Comparison of ENCODE assay signal across 1 cellular context in the genomic region with DNA sequence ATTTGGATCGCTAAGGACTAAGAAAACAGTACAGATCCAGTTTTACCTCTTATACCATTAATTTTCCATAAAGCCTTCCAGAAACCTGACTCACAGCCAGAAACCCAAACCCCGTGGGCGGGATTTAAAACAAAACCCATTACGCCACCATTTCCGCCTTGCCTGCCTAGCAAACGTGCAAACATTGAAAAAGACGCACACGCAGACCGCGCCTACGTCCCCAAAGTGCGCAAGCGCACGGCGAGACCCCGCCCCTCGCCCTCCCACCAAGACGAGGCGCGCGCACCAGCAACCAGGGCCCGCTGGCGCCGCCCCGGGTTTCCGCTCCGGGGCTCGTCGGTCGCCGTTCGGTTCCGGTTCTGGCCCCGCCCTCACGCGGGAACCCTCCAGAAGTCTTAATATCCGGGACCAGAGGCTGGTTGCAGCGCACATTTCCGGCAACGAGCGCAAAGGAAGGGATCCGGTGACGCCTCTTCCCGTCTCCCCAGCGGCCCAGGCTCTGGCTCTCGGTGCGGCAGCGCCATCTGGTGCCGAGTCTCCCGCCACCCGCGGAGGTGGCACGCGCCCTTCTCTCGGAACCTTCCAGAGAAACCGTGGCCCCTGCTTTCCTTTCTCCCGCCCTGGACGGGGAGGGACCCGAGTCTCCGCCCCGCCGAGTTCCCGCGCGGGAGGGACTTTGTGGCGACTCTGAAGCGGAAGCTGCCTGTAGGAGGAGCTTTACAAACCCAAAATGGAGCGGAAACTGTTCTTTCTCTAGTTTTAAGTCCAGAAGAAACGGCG.
TF ChIP-seq lines count a peak whose summit lies in the region.

No MANE protein-coding gene starts in this region.

TF ChIP-seq in K562, 482 proteins besides CTCF, POLR2A, EP300 and RAD21 (continued from another document and continues in another):
- TF ChIP-seq, protein P1, sequence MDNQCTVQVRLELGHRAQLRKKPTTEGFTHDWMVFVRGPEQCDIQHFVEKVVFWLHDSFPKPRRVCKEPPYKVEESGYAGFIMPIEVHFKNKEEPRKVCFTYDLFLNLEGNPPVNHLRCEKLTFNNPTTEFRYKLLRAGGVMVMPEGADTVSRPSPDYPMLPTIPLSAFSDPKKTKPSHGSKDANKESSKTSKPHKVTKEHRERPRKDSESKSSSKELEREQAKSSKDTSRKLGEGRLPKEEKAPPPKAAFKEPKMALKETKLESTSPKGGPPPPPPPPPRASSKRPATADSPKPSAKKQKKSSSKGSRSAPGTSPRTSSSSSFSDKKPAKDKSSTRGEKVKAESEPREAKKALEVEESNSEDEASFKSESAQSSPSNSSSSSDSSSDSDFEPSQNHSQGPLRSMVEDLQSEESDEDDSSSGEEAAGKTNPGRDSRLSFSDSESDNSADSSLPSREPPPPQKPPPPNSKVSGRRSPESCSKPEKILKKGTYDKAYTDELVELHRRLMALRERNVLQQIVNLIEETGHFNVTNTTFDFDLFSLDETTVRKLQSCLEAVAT (IDR thresholded peaks at IDR 0.05), result no peak
- TF ChIP-seq RUNX1 (IDR thresholded peaks at IDR 0.05; ENCODE audit: low read depth), result no peak
- TF ChIP-seq CHD1 (IDR thresholded peaks at IDR 0.05; ENCODE audit: low read length), result no peak
- TF ChIP-seq BRCA1 (IDR thresholded peaks at IDR 0.05), result no peak
- no peak for TF ChIP-seq BRCA1 (CRISPR knock-in tag; IDR thresholded peaks at IDR 0.05)
- TF ChIP-seq, protein P2, sequence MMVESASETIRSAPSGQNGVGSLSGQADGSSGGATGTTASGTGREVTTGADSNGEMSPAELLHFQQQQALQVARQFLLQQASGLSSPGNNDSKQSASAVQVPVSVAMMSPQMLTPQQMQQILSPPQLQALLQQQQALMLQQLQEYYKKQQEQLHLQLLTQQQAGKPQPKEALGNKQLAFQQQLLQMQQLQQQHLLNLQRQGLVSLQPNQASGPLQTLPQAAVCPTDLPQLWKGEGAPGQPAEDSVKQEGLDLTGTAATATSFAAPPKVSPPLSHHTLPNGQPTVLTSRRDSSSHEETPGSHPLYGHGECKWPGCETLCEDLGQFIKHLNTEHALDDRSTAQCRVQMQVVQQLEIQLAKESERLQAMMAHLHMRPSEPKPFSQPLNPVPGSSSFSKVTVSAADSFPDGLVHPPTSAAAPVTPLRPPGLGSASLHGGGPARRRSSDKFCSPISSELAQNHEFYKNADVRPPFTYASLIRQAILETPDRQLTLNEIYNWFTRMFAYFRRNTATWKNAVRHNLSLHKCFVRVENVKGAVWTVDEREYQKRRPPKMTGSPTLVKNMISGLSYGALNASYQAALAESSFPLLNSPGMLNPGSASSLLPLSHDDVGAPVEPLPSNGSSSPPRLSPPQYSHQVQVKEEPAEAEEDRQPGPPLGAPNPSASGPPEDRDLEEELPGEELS (CRISPR knock-in tag; IDR thresholded peaks at IDR 0.05; ENCODE audit: borderline replicate concordance), result peak; percentile 97
- no peak for TF ChIP-seq BMI1 (IDR thresholded peaks at IDR 0.05; ENCODE audit: low read length)
- TF ChIP-seq RBM34 (IDR thresholded peaks at IDR 0.05; ENCODE audit: borderline replicate concordance, insufficient read depth, low read length), result no peak
- peak in 1 of 2 experiments; percentile 37; a peak in 1 of 4 replicates for TF ChIP-seq KDM4B (IDR thresholded peaks at IDR 0.05; ENCODE audit: borderline replicate concordance in 2 of 2, low read depth in 1 of 2)
- no peak for TF ChIP-seq HMG20B (CRISPR knock-in tag; IDR thresholded peaks at IDR 0.05)
- no peak for TF ChIP-seq NCOA6 (IDR thresholded peaks at IDR 0.05)
- TF ChIP-seq, protein P3, sequence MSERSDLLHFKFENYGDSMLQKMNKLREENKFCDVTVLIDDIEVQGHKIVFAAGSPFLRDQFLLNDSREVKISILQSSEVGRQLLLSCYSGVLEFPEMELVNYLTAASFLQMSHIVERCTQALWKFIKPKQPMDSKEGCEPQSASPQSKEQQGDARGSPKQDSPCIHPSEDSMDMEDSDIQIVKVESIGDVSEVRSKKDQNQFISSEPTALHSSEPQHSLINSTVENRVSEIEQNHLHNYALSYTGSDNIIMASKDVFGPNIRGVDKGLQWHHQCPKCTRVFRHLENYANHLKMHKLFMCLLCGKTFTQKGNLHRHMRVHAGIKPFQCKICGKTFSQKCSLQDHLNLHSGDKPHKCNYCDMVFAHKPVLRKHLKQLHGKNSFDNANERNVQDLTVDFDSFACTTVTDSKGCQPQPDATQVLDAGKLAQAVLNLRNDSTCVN (CRISPR knock-in tag; IDR thresholded peaks at IDR 0.05), result no peak
- TF ChIP-seq ZKSCAN8 (CRISPR knock-in tag; IDR thresholded peaks at IDR 0.05), result no peak
- TF ChIP-seq, protein P4, sequence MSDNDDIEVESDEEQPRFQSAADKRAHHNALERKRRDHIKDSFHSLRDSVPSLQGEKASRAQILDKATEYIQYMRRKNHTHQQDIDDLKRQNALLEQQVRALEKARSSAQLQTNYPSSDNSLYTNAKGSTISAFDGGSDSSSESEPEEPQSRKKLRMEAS (CRISPR knock-in tag; IDR thresholded peaks at IDR 0.05), result peak; percentile 99
- TF ChIP-seq KDM5B (IDR thresholded peaks at IDR 0.05; ENCODE audit: insufficient replicate concordance, low read depth, low read length), result peak; percentile 56
- no peak for TF ChIP-seq HMG20A (CRISPR knock-in tag; conservative IDR thresholded peaks at IDR 0.05)
- TF ChIP-seq HDAC3 (IDR thresholded peaks at IDR 0.05; ENCODE audit: borderline replicate concordance, partially characterized antibody), result no peak
- peak; percentile 83 for TF ChIP-seq LCOR (CRISPR knock-in tag; IDR thresholded peaks at IDR 0.05)
- TF ChIP-seq TAF1 (IDR thresholded peaks at IDR 0.05; ENCODE audit: control insufficient read depth, extremely low read depth, insufficient read depth, low read length, severe bottlenecking), result peak; percentile 32
- TF ChIP-seq SAFB2 (IDR thresholded peaks at IDR 0.05; ENCODE audit: borderline replicate concordance, low read depth, low read length, severe bottlenecking), result no peak
- TF ChIP-seq KLF13 (tag; IDR thresholded peaks at IDR 0.05; ENCODE audit: borderline replicate concordance, low read depth), result no peak
- no peak; the same call in 1 of the 2 replicates for TF ChIP-seq CEBPG (CRISPR knock-in tag; IDR thresholded peaks at IDR 0.05)
- TF ChIP-seq CEBPG (tag; conservative IDR thresholded peaks at IDR 0.05 in 1 of 2, IDR thresholded peaks at IDR 0.05 in 1 of 2), result no peak
- TF ChIP-seq BRD9 (IDR thresholded peaks at IDR 0.05; ENCODE audit: low read depth, partially characterized antibody), result no peak
- no peak for TF ChIP-seq MAFG (tag; conservative IDR thresholded peaks at IDR 0.05)
- TF ChIP-seq SMARCA5 (IDR thresholded peaks at IDR 0.05), result no peak
- TF ChIP-seq ZNF408 (CRISPR knock-in tag; IDR thresholded peaks at IDR 0.05; ENCODE audit: low read depth), result no peak
- TF ChIP-seq SRSF7 (optimal IDR thresholded peaks at IDR 0.05; ENCODE audit: low read depth, low read length), result no peak
- TF ChIP-seq HLTF (IDR thresholded peaks at IDR 0.05), result no peak
- TF ChIP-seq KAT7 (CRISPR knock-in tag; IDR thresholded peaks at IDR 0.05; ENCODE audit: borderline replicate concordance), result 0 out of 2 replicates have a peak, but pooled peaks have one; percentile 55
- TF ChIP-seq TARDBP (IDR thresholded peaks at IDR 0.05), result peak; percentile 39; the same call in 1 of the 2 replicates
- TF ChIP-seq MCM5 (IDR thresholded peaks at IDR 0.05; ENCODE audit: low read depth), result no peak
- TF ChIP-seq GATAD2B (IDR thresholded peaks at IDR 0.05; ENCODE audit: borderline replicate concordance), result peak; percentile 63
- TF ChIP-seq EHMT2 (IDR thresholded peaks at IDR 0.05), result no peak
- no peak for TF ChIP-seq SRSF3 (IDR thresholded peaks at IDR 0.05; ENCODE audit: insufficient read depth, low read length)
- no peak for TF ChIP-seq HDAC8 (tag; IDR thresholded peaks at IDR 0.05)
- TF ChIP-seq STAG1 (CRISPR knock-in tag; IDR thresholded peaks at IDR 0.05; ENCODE audit: borderline replicate concordance), result peak; percentile 68; the same call in 1 of the 2 replicates
- no peak for TF ChIP-seq NUFIP1 (IDR thresholded peaks at IDR 0.05; ENCODE audit: partially characterized antibody)
- no peak for TF ChIP-seq TEAD2 (tag; IDR thresholded peaks at IDR 0.05)
- TF ChIP-seq ZNF23 (CRISPR knock-in tag; IDR thresholded peaks at IDR 0.05), result no peak
- TF ChIP-seq ZNF589 (CRISPR knock-in tag; IDR thresholded peaks at IDR 0.05; ENCODE audit: low read depth), result no peak
- peak; percentile 91 for TF ChIP-seq E2F3 (CRISPR knock-in tag; IDR thresholded peaks at IDR 0.05)
- no peak for TF ChIP-seq TSC22D4 (tag; IDR thresholded peaks at IDR 0.05)
- TF ChIP-seq, protein P5, sequence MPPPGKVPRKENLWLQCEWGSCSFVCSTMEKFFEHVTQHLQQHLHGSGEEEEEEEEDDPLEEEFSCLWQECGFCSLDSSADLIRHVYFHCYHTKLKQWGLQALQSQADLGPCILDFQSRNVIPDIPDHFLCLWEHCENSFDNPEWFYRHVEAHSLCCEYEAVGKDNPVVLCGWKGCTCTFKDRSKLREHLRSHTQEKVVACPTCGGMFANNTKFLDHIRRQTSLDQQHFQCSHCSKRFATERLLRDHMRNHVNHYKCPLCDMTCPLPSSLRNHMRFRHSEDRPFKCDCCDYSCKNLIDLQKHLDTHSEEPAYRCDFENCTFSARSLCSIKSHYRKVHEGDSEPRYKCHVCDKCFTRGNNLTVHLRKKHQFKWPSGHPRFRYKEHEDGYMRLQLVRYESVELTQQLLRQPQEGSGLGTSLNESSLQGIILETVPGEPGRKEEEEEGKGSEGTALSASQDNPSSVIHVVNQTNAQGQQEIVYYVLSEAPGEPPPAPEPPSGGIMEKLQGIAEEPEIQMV (tag; conservative IDR thresholded peaks at IDR 0.05; ENCODE audit: low read depth), result no peak
- no peak for TF ChIP-seq NCOR1 (IDR thresholded peaks at IDR 0.05)
- 0 out of 4 replicates have a peak, but pooled peaks of 1 of the 2 experiments have one; percentile 7 for TF ChIP-seq ETV6 (IDR thresholded peaks at IDR 0.05; ENCODE audit: borderline replicate concordance in 1 of 2, low read depth in 2 of 2, low read length in 1 of 2)
- TF ChIP-seq ETV6 (CRISPR knock-in tag; IDR thresholded peaks at IDR 0.05; ENCODE audit: borderline replicate concordance), result peak; percentile 55; the same call in 1 of the 2 replicates
- TF ChIP-seq, protein P6, sequence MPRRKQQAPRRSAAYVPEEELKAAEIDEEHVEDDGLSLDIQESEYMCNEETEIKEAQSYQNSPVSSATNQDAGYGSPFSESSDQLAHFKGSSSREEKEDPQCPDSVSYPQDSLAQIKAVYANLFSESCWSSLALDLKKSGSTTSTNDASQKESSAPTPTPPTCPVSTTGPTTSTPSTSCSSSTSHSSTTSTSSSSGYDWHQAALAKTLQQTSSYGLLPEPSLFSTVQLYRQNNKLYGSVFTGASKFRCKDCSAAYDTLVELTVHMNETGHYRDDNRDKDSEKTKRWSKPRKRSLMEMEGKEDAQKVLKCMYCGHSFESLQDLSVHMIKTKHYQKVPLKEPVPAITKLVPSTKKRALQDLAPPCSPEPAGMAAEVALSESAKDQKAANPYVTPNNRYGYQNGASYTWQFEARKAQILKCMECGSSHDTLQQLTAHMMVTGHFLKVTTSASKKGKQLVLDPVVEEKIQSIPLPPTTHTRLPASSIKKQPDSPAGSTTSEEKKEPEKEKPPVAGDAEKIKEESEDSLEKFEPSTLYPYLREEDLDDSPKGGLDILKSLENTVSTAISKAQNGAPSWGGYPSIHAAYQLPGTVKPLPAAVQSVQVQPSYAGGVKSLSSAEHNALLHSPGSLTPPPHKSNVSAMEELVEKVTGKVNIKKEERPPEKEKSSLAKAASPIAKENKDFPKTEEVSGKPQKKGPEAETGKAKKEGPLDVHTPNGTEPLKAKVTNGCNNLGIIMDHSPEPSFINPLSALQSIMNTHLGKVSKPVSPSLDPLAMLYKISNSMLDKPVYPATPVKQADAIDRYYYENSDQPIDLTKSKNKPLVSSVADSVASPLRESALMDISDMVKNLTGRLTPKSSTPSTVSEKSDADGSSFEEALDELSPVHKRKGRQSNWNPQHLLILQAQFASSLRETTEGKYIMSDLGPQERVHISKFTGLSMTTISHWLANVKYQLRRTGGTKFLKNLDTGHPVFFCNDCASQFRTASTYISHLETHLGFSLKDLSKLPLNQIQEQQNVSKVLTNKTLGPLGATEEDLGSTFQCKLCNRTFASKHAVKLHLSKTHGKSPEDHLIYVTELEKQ (CRISPR knock-in tag; IDR thresholded peaks at IDR 0.05), result no peak
- TF ChIP-seq ARHGAP35 (IDR thresholded peaks at IDR 0.05; ENCODE audit: partially characterized antibody), result no peak
- TF ChIP-seq XRCC4 (IDR thresholded peaks at IDR 0.05; ENCODE audit: extremely low read depth, insufficient read depth, insufficient read length), result no peak
- TF ChIP-seq, protein P7, sequence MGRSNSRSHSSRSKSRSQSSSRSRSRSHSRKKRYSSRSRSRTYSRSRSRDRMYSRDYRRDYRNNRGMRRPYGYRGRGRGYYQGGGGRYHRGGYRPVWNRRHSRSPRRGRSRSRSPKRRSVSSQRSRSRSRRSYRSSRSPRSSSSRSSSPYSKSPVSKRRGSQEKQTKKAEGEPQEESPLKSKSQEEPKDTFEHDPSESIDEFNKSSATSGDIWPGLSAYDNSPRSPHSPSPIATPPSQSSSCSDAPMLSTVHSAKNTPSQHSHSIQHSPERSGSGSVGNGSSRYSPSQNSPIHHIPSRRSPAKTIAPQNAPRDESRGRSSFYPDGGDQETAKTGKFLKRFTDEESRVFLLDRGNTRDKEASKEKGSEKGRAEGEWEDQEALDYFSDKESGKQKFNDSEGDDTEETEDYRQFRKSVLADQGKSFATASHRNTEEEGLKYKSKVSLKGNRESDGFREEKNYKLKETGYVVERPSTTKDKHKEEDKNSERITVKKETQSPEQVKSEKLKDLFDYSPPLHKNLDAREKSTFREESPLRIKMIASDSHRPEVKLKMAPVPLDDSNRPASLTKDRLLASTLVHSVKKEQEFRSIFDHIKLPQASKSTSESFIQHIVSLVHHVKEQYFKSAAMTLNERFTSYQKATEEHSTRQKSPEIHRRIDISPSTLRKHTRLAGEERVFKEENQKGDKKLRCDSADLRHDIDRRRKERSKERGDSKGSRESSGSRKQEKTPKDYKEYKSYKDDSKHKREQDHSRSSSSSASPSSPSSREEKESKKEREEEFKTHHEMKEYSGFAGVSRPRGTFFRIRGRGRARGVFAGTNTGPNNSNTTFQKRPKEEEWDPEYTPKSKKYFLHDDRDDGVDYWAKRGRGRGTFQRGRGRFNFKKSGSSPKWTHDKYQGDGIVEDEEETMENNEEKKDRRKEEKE (IDR thresholded peaks at IDR 0.05; ENCODE audit: borderline replicate concordance in 1 of 2, control insufficient read depth in 1 of 2, low read depth in 2 of 2, low read length in 1 of 2), result no peak
- TF ChIP-seq SRSF1 (IDR thresholded peaks at IDR 0.05; ENCODE audit: low read depth, low read length), result no peak
- no peak for TF ChIP-seq ZNF444 (CRISPR knock-in tag; IDR thresholded peaks at IDR 0.05)
- peak; percentile 38; the same call in 1 of the 2 replicates for TF ChIP-seq RNF2 (IDR thresholded peaks at IDR 0.05)
- TF ChIP-seq ELF1 (tag; IDR thresholded peaks at IDR 0.05), result peak; percentile 91
